In the genomic region with DNA sequence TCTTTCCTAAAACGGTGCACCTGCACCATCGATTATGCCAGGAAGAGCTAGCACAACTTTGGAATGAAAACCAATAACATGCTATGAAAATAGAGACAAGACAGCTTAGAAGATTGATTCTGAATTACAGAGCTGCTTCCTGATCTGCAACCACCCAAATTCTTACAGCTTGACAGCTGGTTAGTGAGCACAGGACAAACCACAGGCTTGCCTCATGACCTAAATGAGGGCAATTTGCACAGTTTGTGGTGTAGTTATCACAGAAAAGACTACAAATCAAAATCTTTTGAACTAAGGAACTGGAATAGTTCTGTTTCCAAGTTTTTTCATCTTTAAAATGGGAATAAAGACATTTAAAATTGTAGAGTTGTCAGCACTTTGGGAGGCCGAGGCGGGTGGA, we compare ENCODE assay signal across 1 cellular context.
TF ChIP-seq lines count a peak whose summit lies in the region.

No MANE protein-coding gene starts in this region.

TF ChIP-seq in IMR-90, 13 proteins besides CTCF, POLR2A, EP300 and RAD21:
- no peak for TF ChIP-seq SMC3 (IDR thresholded peaks at IDR 0.05; ENCODE audit: low read depth, low read length)
- TF ChIP-seq RCOR1 (IDR thresholded peaks at IDR 0.05; ENCODE audit: insufficient replicate concordance, low read length), result no peak
- no peak for TF ChIP-seq NFE2L2 (IDR thresholded peaks at IDR 0.05; ENCODE audit: low read depth, low read length)
- no peak for TF ChIP-seq FOS (IDR thresholded peaks at IDR 0.05; ENCODE audit: low read depth, low read length)
- no peak for TF ChIP-seq MAZ (IDR thresholded peaks at IDR 0.05; ENCODE audit: borderline replicate concordance, low read depth, low read length)
- TF ChIP-seq, protein P1, sequence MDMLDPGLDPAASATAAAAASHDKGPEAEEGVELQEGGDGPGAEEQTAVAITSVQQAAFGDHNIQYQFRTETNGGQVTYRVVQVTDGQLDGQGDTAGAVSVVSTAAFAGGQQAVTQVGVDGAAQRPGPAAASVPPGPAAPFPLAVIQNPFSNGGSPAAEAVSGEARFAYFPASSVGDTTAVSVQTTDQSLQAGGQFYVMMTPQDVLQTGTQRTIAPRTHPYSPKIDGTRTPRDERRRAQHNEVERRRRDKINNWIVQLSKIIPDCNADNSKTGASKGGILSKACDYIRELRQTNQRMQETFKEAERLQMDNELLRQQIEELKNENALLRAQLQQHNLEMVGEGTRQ (IDR thresholded peaks at IDR 0.05; ENCODE audit: low read depth, low read length), result no peak
- TF ChIP-seq, protein P2, sequence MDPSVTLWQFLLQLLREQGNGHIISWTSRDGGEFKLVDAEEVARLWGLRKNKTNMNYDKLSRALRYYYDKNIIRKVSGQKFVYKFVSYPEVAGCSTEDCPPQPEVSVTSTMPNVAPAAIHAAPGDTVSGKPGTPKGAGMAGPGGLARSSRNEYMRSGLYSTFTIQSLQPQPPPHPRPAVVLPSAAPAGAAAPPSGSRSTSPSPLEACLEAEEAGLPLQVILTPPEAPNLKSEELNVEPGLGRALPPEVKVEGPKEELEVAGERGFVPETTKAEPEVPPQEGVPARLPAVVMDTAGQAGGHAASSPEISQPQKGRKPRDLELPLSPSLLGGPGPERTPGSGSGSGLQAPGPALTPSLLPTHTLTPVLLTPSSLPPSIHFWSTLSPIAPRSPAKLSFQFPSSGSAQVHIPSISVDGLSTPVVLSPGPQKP (IDR thresholded peaks at IDR 0.05; ENCODE audit: borderline replicate concordance, low read depth, low read length), result no peak
